Comparison of ENCODE assay signal across 24 cellular contexts in genomic region chr21:42453301-42454220, GRCh38. TPM values are rescaled to one million over a fixed set of nuclear protein-coding genes. Genes with fewer than 3 reads are reported as not detected.
DNase-seq lines count a peak whose midpoint lies in the region; ATAC-seq and TF ChIP-seq lines count a peak whose summit lies in the region.
"Had no signal": no experiment of that assay in that cellular context is flagged by ENCODE, and none has a peak within 500 bp of the region (broad histone marks: within the 10 kb centered on the region; RNA-seq: fewer than 3 reads in every experiment).

No MANE protein-coding gene starts in this region.

- H3K9me3 Mint-ChIP-seq in CD4-positive, alpha-beta T cell, result no peaks in the 10 kb centered on the region
- H3K9me3 Mint-ChIP-seq in nephron progenitor cell, result peaks cover 3% of the 10 kb centered on the region
- H3K9me3 Mint-ChIP-seq: stimulated activated memory B cell treated with anti-CD40 and anti-IgM and Interleukin-4, amounts not matched to agents 10 μg/mL and 1 μg/mL and 100 μg/mL, for 72 hours had no signal

- H3K36me3 ChIP-seq in BE2C (no peaks in the 10 kb centered on the region), SJCRH30 (no peaks in the 10 kb centered on the region)
- H3K36me3 ChIP-seq: gastrocnemius medialis, right atrium auricular region, tibial artery had no signal

- intact Hi-C loops in CD4-positive, alpha-beta T cell (cut with DNase I, micrococcal nuclease), result loop anchor here in 1 of 2 experiments (5.0 kb wide), 1 partner anchor 39 kb away; no protein-coding TSS in a partner anchor

- H3K27ac Mint-ChIP-seq in CD4-positive, alpha-beta T cell, result peak overlapping the region; percentile 24
- H3K27ac Mint-ChIP-seq in nephron progenitor cell, result no peak overlapping the region
- H3K27ac Mint-ChIP-seq: stimulated activated memory B cell treated with anti-CD40 and anti-IgM and Interleukin-4, amounts not matched to agents 10 μg/mL and 1 μg/mL and 100 μg/mL, for 72 hours had no signal

- TF ChIP-seq CTCF in BE2C (IDR thresholded peaks at IDR 0.05; ENCODE audit: low read depth, low read length), result no peak
- no peak for TF ChIP-seq CTCF in CD4-positive, alpha-beta T cell (IDR thresholded peaks at IDR 0.05)
- no peak for TF ChIP-seq CTCF in nephron progenitor cell (IDR thresholded peaks at IDR 0.05)

- POLR2A ChIA-PET in CD4-positive, alpha-beta T cell (lab: Charles Lee), result no interaction called here

- H3K27me3 ChIP-seq in BE2C (no peaks in the 10 kb centered on the region), SJCRH30 (no peaks in the 10 kb centered on the region)
- no peaks in the 10 kb centered on the region for H3K27me3 ChIP-seq in CD4-positive, alpha-beta T cell (ENCODE audit: control insufficient read depth, insufficient read depth, low read length)
- H3K27me3 ChIP-seq: right atrium auricular region had no signal

- H3K9me3 ChIP-seq in BE2C (no peaks in the 10 kb centered on the region; the same call in 1 of the 2 replicates), SJCRH30 (replicated peaks) (no peaks in the 10 kb centered on the region)
- H3K9me3 ChIP-seq in CD4-positive, alpha-beta T cell (ENCODE audit: control insufficient read depth, low read length), result no peaks in the 10 kb centered on the region
- H3K9me3 ChIP-seq: gastrocnemius medialis, mucosa of descending colon, right atrium auricular region, tibial artery had no signal

- no peak overlapping the region for H3K27ac ChIP-seq in CD4-positive, alpha-beta T cell (ENCODE audit: low read depth, low read length)
- H3K27ac ChIP-seq in SJCRH30, result no peak overlapping the region
- H3K27ac ChIP-seq: gastrocnemius medialis, right atrium auricular region, tibial artery had no signal

- no peak overlapping the region for H3K4me3 Mint-ChIP-seq in CD4-positive, alpha-beta T cell
- H3K4me3 Mint-ChIP-seq in nephron progenitor cell, result no peak overlapping the region
- H3K4me3 Mint-ChIP-seq: stimulated activated memory B cell treated with anti-CD40 and anti-IgM and Interleukin-4, amounts not matched to agents 10 μg/mL and 1 μg/mL and 100 μg/mL, for 72 hours had no signal

- peak; percentile 4 for DNase-seq in BE2C
- no peak for DNase-seq in CD4-positive, alpha-beta T cell
- peak; percentile 42 to 69 for DNase-seq in SJCRH30
- peak; percentile 25 for DNase-seq in nephron progenitor cell
- no peak for DNase-seq in stimulated activated naive CD4-positive, alpha-beta T cell (lab: John Stamatoyannopoulos, UW)
- DNase-seq: activated CD4-positive, alpha-beta T cell treated with anti-CD3 and anti-CD28 coated beads for 48 hours; activated CD8-positive, alpha-beta memory T cell treated with anti-CD3 and anti-CD28 coated beads, Interleukin-2, amount 50 U/mL, for 4 hours; activated gamma-delta T cell; caudate nucleus; COR-L47; gastrocnemius medialis; GOT3; left cardiac atrium; NCI-H146; NCI-H2171 treated with DMSO at 0.1 percent for 48 hours; occipital lobe; SW 1271; tibial artery had no signal

- no peak for ATAC-seq in CD4-positive, alpha-beta T cell (ENCODE audit: poor library complexity)
- ATAC-seq in GM18519 (IDR thresholded peaks at IDR 0.05; ENCODE audit: low FRiP score, unreplicated experiment) (no peak), GM18870 (IDR thresholded peaks at IDR 0.05; ENCODE audit: unreplicated experiment) (no peak)
- ATAC-seq: esophagus mucosa; gastrocnemius medialis; left cardiac atrium; mucosa of descending colon; stimulated activated memory B cell treated with anti-CD40 and anti-IgM and Interleukin-4, amounts not matched to agents 10 μg/mL and 1 μg/mL and 100 μg/mL, for 72 hours had no signal

- H3K4me3 ChIP-seq in BE2C (ENCODE audit: low read depth, low read length) (no peak overlapping the region), SJCRH30 (0 out of 2 replicates have a peak overlapping the region, but pooled peaks have one; percentile 6)
- H3K4me3 ChIP-seq: gastrocnemius medialis, mucosa of descending colon, right atrium auricular region, tibial artery had no signal

- CTCF ChIA-PET in CD4-positive, alpha-beta T cell (lab: Charles Lee), result no interaction called here

- no peaks in the 10 kb centered on the region for H3K4me1 ChIP-seq in BE2C
- H3K4me1 ChIP-seq in SJCRH30, result peaks cover 15% of the 10 kb centered on the region
- H3K4me1 ChIP-seq: gastrocnemius medialis, tibial artery had no signal

- no peaks in the 10 kb centered on the region for H3K27me3 Mint-ChIP-seq in CD4-positive, alpha-beta T cell
- peaks cover 4% of the 10 kb centered on the region for H3K27me3 Mint-ChIP-seq in nephron progenitor cell (ENCODE audit: low read depth, poor library complexity)

- peaks cover 11% of the 10 kb centered on the region for H3K36me3 Mint-ChIP-seq in CD4-positive, alpha-beta T cell (ENCODE audit: low read depth)
- no peaks in the 10 kb centered on the region for H3K36me3 Mint-ChIP-seq in nephron progenitor cell (ENCODE audit: low read depth)
- H3K36me3 Mint-ChIP-seq: stimulated activated memory B cell treated with anti-CD40 and anti-IgM and Interleukin-4, amounts not matched to agents 10 μg/mL and 1 μg/mL and 100 μg/mL, for 72 hours had no signal

- H3K4me1 Mint-ChIP-seq in CD4-positive, alpha-beta T cell (ENCODE audit: low read depth), result peaks cover 40% of the 10 kb centered on the region
- peaks cover 36% of the 10 kb centered on the region for H3K4me1 Mint-ChIP-seq in nephron progenitor cell

RNA-seq across cellular contexts. Expression of gene RSPH1, which starts 42.5 kb away (rescaled TPM):
- not detected for polyA plus RNA-seq in BE2C (2012; ENCODE audit: insufficient read depth, insufficient read length, low read depth)
- under 1 TPM; 0.34 to 0.38 TPM for total RNA-seq in CD4-positive, alpha-beta T cell
- not detected in 2 replicates for total RNA-seq in SJCRH30 (2014; rRNA removed; shearing (Covaris generic))
- total RNA-seq: left cardiac atrium, right atrium auricular region had no signal

RNA-seq across cellular contexts. Expression of gene UBASH3A, which starts 49.9 kb away (rescaled TPM):
- polyA plus RNA-seq in BE2C (2012; ENCODE audit: insufficient read depth, insufficient read length, low read depth), result not detected
- total RNA-seq in CD4-positive, alpha-beta T cell, result 10 to 100 TPM; 59.7 to 60.8 TPM
- total RNA-seq in SJCRH30 (2014; rRNA removed; shearing (Covaris generic)), result not detected in 2 replicates
- total RNA-seq: occipital lobe had no signal

RNA-seq across cellular contexts. Expression of gene TMPRSS3, which starts 57.7 kb away (rescaled TPM):
- not detected for polyA plus RNA-seq in BE2C (2012; ENCODE audit: insufficient read depth, insufficient read length, low read depth)
- total RNA-seq in CD4-positive, alpha-beta T cell, result 1 to 10 TPM; 1.5 TPM
- not detected in 2 replicates for total RNA-seq in SJCRH30 (2014; rRNA removed; shearing (Covaris generic))
- total RNA-seq: gastrocnemius medialis, occipital lobe had no signal

Comparison
In these comparisons a context has a peak if more than half of its experiments do, and no peak if none do; other contexts are left out.
1. DNase-seq: peak in BE2C (single experiment), SJCRH30 (2 of 2) and nephron progenitor cell (single experiment); none in CD4-positive, alpha-beta T cell (0 of 10) and stimulated activated naive CD4-positive, alpha-beta T cell (0 of 6).
2. RNA of gene UBASH3A, which starts 49.9 kb away (total RNA-seq): 59.7 to 60.8 TPM in CD4-positive, alpha-beta T cell; not detected in SJCRH30; every median in the first group is over 10 times any median in the second.